In the genomic region with DNA sequence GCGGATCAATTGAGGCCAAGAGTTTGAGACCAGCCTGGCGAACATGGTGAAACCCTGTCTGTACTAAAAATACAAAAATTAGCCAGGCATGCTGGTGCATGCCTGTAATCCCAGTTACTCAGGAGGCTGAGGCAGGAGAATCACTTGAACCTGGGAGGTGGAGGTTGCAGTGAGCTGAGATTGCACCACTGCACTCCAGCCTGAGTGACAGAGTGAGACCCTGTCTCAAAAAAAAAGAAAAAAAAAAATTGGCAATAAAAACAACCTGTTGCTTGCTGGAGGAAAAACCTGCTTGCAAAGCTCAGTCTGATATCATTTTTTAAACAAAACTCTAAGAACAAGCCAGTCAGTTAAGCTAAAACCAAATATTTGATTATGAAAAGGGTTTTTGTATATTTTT, we compare ENCODE assay signal across 1 cellular context.
TF ChIP-seq lines count a peak whose summit lies in the region.
"Not testable (repeated sequence)": the region's sequence is repeated elsewhere in the genome, so short reads cannot be mapped to it uniquely, and the experiment has no call there.

No MANE protein-coding gene starts in this region.

- not testable (repeated sequence) for H3K4me3 ChIP-seq in HEK293 (ENCODE audit: low read depth, low read length)

- not testable (repeated sequence) for H3K36me3 ChIP-seq in HEK293 (ENCODE audit: control insufficient read depth in 2 of 2, insufficient read depth in 1 of 2, low read length in 2 of 2)

- TF ChIP-seq CTCF in HEK293 (tag by site-specific recombination; IDR thresholded peaks at IDR 0.05): not testable (repeated sequence)

- POLR2A ChIA-PET in HEK293 (lab: Yijun Ruan, JAX): not testable (repeated sequence)

- CTCF ChIA-PET in HEK293 (lab: Yijun Ruan, JAX): not testable (repeated sequence)

- not testable (repeated sequence) for H3K9me3 ChIP-seq in HEK293 (ENCODE audit: control insufficient read depth, insufficient read depth, low read depth, low read length)

- H3K4me1 ChIP-seq in HEK293 (ENCODE audit: control insufficient read depth, insufficient read depth, low read length): not testable (repeated sequence)

- not testable (repeated sequence) for H3K27ac ChIP-seq in HEK293 (ENCODE audit: extremely low read depth, low read depth, low read length)

TF ChIP-seq in HEK293, 187 proteins besides CTCF, POLR2A, EP300 and RAD21:
- TF ChIP-seq SCRT2 (tag by site-specific recombination; IDR thresholded peaks at IDR 0.05) (peak; percentile 88), SCRT1 (tag by site-specific recombination; IDR thresholded peaks at IDR 0.05; ENCODE audit: borderline replicate concordance) (peak; percentile 71; the same call in 1 of the 2 replicates)
TF ChIP-seq in HEK293: peak in this region for 2; not testable (repeated sequence) for 185.
